1 cellular context compared by ENCODE assay signal in the genomic region with DNA sequence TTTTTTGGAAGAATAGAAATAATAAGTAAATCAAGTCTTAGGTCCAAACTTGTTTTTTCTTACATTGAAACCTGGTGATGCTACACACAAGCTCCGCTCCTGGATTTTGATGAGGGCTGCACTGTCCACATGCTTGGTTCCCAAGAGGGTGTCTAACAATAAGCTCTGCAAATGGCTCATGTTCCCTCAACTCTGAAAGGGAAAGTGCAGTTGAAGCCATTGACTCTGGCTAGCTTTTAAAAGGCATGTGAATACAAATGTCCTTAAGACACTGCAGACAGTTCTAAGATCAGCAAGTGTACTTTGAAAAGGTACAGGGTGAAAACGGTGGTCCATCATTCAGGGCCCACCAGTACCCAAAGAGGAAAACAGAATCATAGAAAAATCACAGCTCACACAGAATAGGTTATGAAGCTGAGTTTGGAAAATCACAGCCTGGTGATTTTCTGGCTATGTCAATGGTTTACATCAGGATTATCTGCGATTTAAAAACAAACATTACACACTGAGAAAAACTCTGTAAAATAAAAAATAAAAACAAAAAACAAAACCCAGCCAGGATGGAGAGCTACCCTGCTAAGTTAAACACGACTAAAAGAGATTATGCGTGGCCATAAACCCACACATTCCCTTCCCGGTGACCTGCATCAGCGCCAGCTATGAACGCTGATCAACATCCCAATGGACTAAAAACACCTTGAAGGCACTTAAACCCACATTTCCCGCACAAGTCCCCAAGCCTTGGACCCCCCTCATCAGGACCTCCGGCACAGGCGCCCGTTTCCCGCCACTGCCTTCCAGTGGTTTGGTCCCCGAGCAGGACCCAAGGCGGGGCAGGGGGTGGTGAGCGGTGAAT.
A peak's percentile ranks its signal among the peaks of the same experiment; 100 is the strongest.
TF ChIP-seq lines count a peak whose summit lies in the region.

No MANE protein-coding gene starts in this region.

TF ChIP-seq in GM12878, 131 proteins besides CTCF, POLR2A, EP300 and RAD21:
- TF ChIP-seq, protein P1, sequence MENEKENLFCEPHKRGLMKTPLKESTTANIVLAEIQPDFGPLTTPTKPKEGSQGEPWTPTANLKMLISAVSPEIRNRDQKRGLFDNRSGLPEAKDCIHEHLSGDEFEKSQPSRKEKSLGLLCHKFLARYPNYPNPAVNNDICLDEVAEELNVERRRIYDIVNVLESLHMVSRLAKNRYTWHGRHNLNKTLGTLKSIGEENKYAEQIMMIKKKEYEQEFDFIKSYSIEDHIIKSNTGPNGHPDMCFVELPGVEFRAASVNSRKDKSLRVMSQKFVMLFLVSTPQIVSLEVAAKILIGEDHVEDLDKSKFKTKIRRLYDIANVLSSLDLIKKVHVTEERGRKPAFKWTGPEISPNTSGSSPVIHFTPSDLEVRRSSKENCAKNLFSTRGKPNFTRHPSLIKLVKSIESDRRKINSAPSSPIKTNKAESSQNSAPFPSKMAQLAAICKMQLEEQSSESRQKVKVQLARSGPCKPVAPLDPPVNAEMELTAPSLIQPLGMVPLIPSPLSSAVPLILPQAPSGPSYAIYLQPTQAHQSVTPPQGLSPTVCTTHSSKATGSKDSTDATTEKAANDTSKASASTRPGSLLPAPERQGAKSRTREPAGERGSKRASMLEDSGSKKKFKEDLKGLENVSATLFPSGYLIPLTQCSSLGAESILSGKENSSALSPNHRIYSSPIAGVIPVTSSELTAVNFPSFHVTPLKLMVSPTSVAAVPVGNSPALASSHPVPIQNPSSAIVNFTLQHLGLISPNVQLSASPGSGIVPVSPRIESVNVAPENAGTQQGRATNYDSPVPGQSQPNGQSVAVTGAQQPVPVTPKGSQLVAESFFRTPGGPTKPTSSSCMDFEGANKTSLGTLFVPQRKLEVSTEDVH (IDR thresholded peaks at IDR 0.05; ENCODE audit: low read depth, partially characterized antibody): peak; percentile 68
- TF ChIP-seq PBX3 (IDR thresholded peaks at IDR 0.05; ENCODE audit: insufficient replicate concordance, low read depth, low read length) (no peak), IRF4 (IDR thresholded peaks at IDR 0.05; ENCODE audit: low read depth, low read length) (no peak), IKZF2 (IDR thresholded peaks at IDR 0.05) (peak; percentile 18 to 42; a peak in 1 of 4 replicates), SPI1 (IDR thresholded peaks at IDR 0.05; ENCODE audit: borderline replicate concordance, insufficient read depth, low read depth, low read length) (no peak), EED (IDR thresholded peaks at IDR 0.05; ENCODE audit: low read depth) (0 out of 2 replicates have a peak, but pooled peaks have one; percentile 21), TCF12 (IDR thresholded peaks at IDR 0.05; ENCODE audit: low read depth, low read length) (no peak), EGR1 (IDR thresholded peaks at IDR 0.05; ENCODE audit: borderline replicate concordance in 1 of 2, low read depth in 2 of 2, low read length in 2 of 2) (0 out of 3 replicates have a peak, but pooled peaks of 1 of the 2 experiments have one; percentile 19), HDGF (IDR thresholded peaks at IDR 0.05) (0 out of 2 replicates have a peak, but pooled peaks have one; percentile 38), TARDBP (IDR thresholded peaks at IDR 0.05; ENCODE audit: borderline replicate concordance) (0 out of 2 replicates have a peak, but pooled peaks have one; percentile 47)
- TF ChIP-seq, protein P2, sequence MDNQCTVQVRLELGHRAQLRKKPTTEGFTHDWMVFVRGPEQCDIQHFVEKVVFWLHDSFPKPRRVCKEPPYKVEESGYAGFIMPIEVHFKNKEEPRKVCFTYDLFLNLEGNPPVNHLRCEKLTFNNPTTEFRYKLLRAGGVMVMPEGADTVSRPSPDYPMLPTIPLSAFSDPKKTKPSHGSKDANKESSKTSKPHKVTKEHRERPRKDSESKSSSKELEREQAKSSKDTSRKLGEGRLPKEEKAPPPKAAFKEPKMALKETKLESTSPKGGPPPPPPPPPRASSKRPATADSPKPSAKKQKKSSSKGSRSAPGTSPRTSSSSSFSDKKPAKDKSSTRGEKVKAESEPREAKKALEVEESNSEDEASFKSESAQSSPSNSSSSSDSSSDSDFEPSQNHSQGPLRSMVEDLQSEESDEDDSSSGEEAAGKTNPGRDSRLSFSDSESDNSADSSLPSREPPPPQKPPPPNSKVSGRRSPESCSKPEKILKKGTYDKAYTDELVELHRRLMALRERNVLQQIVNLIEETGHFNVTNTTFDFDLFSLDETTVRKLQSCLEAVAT (IDR thresholded peaks at IDR 0.05): peak; percentile 46; the same call in 1 of the 2 replicates
- TF ChIP-seq, protein P3, sequence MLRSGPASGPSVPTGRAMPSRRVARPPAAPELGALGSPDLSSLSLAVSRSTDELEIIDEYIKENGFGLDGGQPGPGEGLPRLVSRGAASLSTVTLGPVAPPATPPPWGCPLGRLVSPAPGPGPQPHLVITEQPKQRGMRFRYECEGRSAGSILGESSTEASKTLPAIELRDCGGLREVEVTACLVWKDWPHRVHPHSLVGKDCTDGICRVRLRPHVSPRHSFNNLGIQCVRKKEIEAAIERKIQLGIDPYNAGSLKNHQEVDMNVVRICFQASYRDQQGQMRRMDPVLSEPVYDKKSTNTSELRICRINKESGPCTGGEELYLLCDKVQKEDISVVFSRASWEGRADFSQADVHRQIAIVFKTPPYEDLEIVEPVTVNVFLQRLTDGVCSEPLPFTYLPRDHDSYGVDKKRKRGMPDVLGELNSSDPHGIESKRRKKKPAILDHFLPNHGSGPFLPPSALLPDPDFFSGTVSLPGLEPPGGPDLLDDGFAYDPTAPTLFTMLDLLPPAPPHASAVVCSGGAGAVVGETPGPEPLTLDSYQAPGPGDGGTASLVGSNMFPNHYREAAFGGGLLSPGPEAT (IDR thresholded peaks at IDR 0.05; ENCODE audit: low read depth): peak; percentile 53; the same call in 1 of the 2 replicates
